8 cellular contexts compared by ENCODE assay signal in genomic region chr13:49606747-49607648, GRCh38. TPM values are rescaled to one million over a fixed set of nuclear protein-coding genes. Genes with fewer than 3 reads are reported as not detected.
A peak's percentile ranks its signal among the peaks of the same experiment; 100 is the strongest.
DNase-seq lines count a peak whose midpoint lies in the region; ATAC-seq and TF ChIP-seq lines count a peak whose summit lies in the region.

No MANE protein-coding gene starts in this region.

- H3F3A ChIP-seq in SU-DHL-6 (ENCODE audit: insufficient read depth), result peaks cover 14% of the 10 kb centered on the region

- H3K36me3 Mint-ChIP-seq in activated naive CD8-positive, alpha-beta T cell treated with anti-CD3 and anti-CD28 coated beads for 36 hours, result no peaks in the 10 kb centered on the region
- no peaks in the 10 kb centered on the region for H3K36me3 Mint-ChIP-seq in type B pancreatic cell

- H3K9me3 Mint-ChIP-seq in activated naive CD8-positive, alpha-beta T cell treated with anti-CD3 and anti-CD28 coated beads for 36 hours, result peaks cover under 1% of the 10 kb centered on the region
- no peaks in the 10 kb centered on the region for H3K9me3 Mint-ChIP-seq in type B pancreatic cell

- ATAC-seq in HG02798 (IDR thresholded peaks at IDR 0.05; ENCODE audit: poor library complexity, unreplicated experiment), result peak; percentile 95

- H2AFZ ChIP-seq in SU-DHL-6 (ENCODE audit: low read depth, low read length, severe bottlenecking), result peak overlapping the region; percentile 95

- H3K9me3 ChIP-seq in SU-DHL-6 (ENCODE audit: insufficient read depth, low read length) (no peaks in the 10 kb centered on the region), cardiac muscle cell (ENCODE audit: low read depth) (no peaks in the 10 kb centered on the region)

- TF ChIP-seq CTCF in GM12873 (IDR thresholded peaks at IDR 0.05; ENCODE audit: insufficient read depth, low read depth, low read length, missing control alignments) (peak; percentile 81), SU-DHL-6 (IDR thresholded peaks at IDR 0.05; ENCODE audit: insufficient read depth, low read length, poor library complexity, severe bottlenecking) (peak; percentile 85), cardiac muscle cell (IDR thresholded peaks at IDR 0.05; ENCODE audit: low read depth, low read length) (peak; percentile 81), type B pancreatic cell (conservative IDR thresholded peaks at IDR 0.05) (peak; percentile 90)

- peak overlapping the region; percentile 80 for H3K27ac Mint-ChIP-seq in activated naive CD8-positive, alpha-beta T cell treated with anti-CD3 and anti-CD28 coated beads for 36 hours
- peak overlapping the region; percentile 85 for H3K27ac Mint-ChIP-seq in type B pancreatic cell

- peak overlapping the region; percentile 55 for H3K4me2 ChIP-seq in SU-DHL-6 (ENCODE audit: low read depth, low read length, poor library complexity, severe bottlenecking)

- H3K27me3 Mint-ChIP-seq in activated naive CD8-positive, alpha-beta T cell treated with anti-CD3 and anti-CD28 coated beads for 36 hours, result no peaks in the 10 kb centered on the region
- H3K27me3 Mint-ChIP-seq in type B pancreatic cell, result no peaks in the 10 kb centered on the region

- H3K9ac ChIP-seq in SU-DHL-6 (ENCODE audit: low read length), result peak overlapping the region; percentile 37

- H3K4me3 ChIP-seq in SU-DHL-6 (ENCODE audit: insufficient read depth, low read length, poor library complexity, severe bottlenecking), result peak overlapping the region; percentile 26
- no peak overlapping the region for H3K4me3 ChIP-seq in cardiac muscle cell

- H3K4me1 ChIP-seq in cardiac muscle cell (ENCODE audit: low read depth), result peaks cover 12% of the 10 kb centered on the region

- DNase-seq in NCI-H1436 (lab: John Stamatoyannopoulos, UW), result peak; percentile 44
- DNase-seq in activated naive CD8-positive, alpha-beta T cell treated with anti-CD3 and anti-CD28 coated beads for 36 hours, result peak; percentile 74
- DNase-seq in cardiac muscle cell (ENCODE audit: low read depth in 1 of 2, low spot score in 1 of 2), result peak; percentile 88 to 93
- DNase-seq in posterior vena cava (ENCODE audit: low spot score), result peak; percentile 96
- no peak for DNase-seq in type B pancreatic cell (ENCODE audit: extremely low spot score, unreplicated experiment)

- intact Hi-C loops in posterior vena cava (cut with DNase I), result loop anchor here (5.0 to 10.0 kb wide), 2 partner anchors 302 to 305 kb away; no protein-coding TSS in a partner anchor

- H4K20me1 ChIP-seq in SU-DHL-6 (ENCODE audit: low read depth, low read length), result no peaks in the 10 kb centered on the region

- peak overlapping the region; percentile 80 for H3K4me3 Mint-ChIP-seq in activated naive CD8-positive, alpha-beta T cell treated with anti-CD3 and anti-CD28 coated beads for 36 hours
- peak overlapping the region; percentile 77 for H3K4me3 Mint-ChIP-seq in type B pancreatic cell

- H3K9me2 ChIP-seq in SU-DHL-6 (replicated peaks; ENCODE audit: insufficient read depth, low read length), result no peaks in the 10 kb centered on the region

- H3K79me2 ChIP-seq in SU-DHL-6 (ENCODE audit: insufficient read depth, low read length), result no peaks in the 10 kb centered on the region

- H3K27me3 ChIP-seq in SU-DHL-6 (ENCODE audit: low read length) (no peaks in the 10 kb centered on the region), cardiac muscle cell (no peaks in the 10 kb centered on the region)

- H3K27ac ChIP-seq in SU-DHL-6 (ENCODE audit: low read depth, low read length) (peak overlapping the region; percentile 77), cardiac muscle cell (peak overlapping the region; percentile 29)

- peaks cover 4% of the 10 kb centered on the region for H3K4me1 Mint-ChIP-seq in activated naive CD8-positive, alpha-beta T cell treated with anti-CD3 and anti-CD28 coated beads for 36 hours
- H3K4me1 Mint-ChIP-seq in type B pancreatic cell (ENCODE audit: unreplicated experiment), result peaks cover 17% of the 10 kb centered on the region

- no peaks in the 10 kb centered on the region for H3K36me3 ChIP-seq in SU-DHL-6 (ENCODE audit: low read length)
- no peaks in the 10 kb centered on the region for H3K36me3 ChIP-seq in cardiac muscle cell

RNA-seq across cellular contexts. Expression of gene ARL11, which starts 21.3 kb away (rescaled TPM):
- total RNA-seq in activated naive CD8-positive, alpha-beta T cell treated with anti-CD3 and anti-CD28 coated beads for 36 hours, result 1 to 10 TPM in 1 of 2 experiments, under 1 TPM in 1; 0.97 to 1.1 TPM
- 0.21 and 0.70 TPM in 2 replicates for total RNA-seq in cardiac muscle cell
- 0.21 and 1.1 TPM in 2 replicates for polyA plus RNA-seq in cardiac muscle cell
- 1 to 10 TPM in 1 of 2 donors, under 1 TPM in 1; 0.71 to 1.9 TPM for total RNA-seq in posterior vena cava
- total RNA-seq in type B pancreatic cell (ENCODE audit: low replicate concordance), result 0.83 TPM in 1 of 2 replicates, not detected in the other

RNA-seq across cellular contexts. Expression of gene RCBTB1, which starts 21.6 kb away (rescaled TPM):
- total RNA-seq in activated naive CD8-positive, alpha-beta T cell treated with anti-CD3 and anti-CD28 coated beads for 36 hours, result 10 to 100 TPM; 13.2 to 14.6 TPM
- total RNA-seq in cardiac muscle cell (15.2 and 15.4 TPM in 2 replicates), posterior vena cava (10 to 100 TPM; 12.9 to 13.0 TPM), type B pancreatic cell (ENCODE audit: low replicate concordance) (11.3 and 30.7 TPM in 2 replicates)
- 16.5 and 17.2 TPM in 2 replicates for polyA plus RNA-seq in cardiac muscle cell
